8 cellular contexts compared by ENCODE assay signal in the genomic region with DNA sequence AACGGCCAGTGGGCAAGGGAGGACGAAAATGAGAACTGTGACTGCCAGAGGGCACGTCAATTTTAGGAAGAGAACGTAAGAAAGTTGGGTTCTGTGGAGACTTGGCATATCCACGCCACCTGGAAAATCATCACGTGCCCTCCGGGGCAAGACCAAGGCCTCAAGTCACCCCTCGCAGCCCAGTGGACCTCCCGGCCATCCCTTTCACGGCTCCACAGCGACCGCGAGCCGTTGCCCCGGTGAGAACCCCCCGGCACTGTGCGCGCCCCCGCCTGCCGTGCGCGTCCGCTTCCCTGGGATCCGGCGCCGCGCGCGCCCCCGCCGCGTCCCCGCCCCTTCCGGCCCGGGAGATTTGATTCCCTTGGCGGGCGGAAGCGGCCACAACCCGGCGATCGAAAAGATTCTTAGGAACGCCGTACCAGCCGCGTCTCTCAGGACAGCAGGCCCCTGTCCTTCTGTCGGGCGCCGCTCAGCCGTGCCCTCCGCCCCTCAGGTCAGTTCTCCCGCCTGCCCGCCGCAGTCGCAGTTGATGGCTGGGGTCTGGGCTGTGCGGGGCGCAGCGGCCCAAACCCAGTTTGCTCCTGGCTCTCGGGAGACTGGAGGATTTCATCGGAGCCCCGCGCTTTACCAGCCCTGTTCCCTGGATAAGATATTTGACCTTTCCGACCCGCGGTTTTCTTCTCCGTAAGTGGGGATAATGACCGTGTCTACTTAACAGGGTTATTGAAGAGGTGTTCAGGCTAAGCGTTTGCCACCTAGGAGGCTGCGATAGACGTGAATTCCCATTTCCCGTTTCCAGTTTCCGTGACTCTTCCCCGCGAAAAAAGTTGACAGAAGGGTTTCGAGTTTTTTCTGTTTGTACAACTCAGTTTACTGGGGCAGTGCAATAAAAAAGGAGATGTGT. TPM values are rescaled to one million over a fixed set of nuclear protein-coding genes. Genes with fewer than 3 reads are reported as not detected.
DNase-seq lines count a peak whose midpoint lies in the region; ATAC-seq, FAIRE-seq and TF ChIP-seq lines count a peak whose summit lies in the region.

Gene MELK (plus strand): TSS at position 381 of the 904 bp plus-strand sequence. CDS start 8,787 bp downstream, outside the sequence.

- H3K36me3 ChIP-seq in keratinocyte (ENCODE audit: control insufficient read depth in 2 of 2, extremely low read depth in 1 of 2, insufficient read depth in 2 of 2, low read length in 2 of 2), result no peaks in the 10 kb centered on the region

- H3K9ac ChIP-seq in keratinocyte (ENCODE audit: control insufficient read depth, extremely low read depth, insufficient read depth, low read length), result peak within 1 kb of the TSS; percentile 90

- H3K27ac ChIP-seq in keratinocyte (ENCODE audit: control insufficient read depth, insufficient read depth, low read length), result peak within 1 kb of the TSS; percentile 87

- ATAC-seq in HG03066 (IDR thresholded peaks at IDR 0.05; ENCODE audit: low read depth, unreplicated experiment), result peak; percentile 61
- peak; percentile 71 to 73 for ATAC-seq in activated CD4-positive, CD25-positive, alpha-beta regulatory T cell treated with anti-CD3 and anti-CD28 coated beads, Interleukin-2, amount 50 U/mL, for 24 hours

- DNase-seq in SIG-M5 treated with dmso at 0.1 percent for 504 hours (lab: John Stamatoyannopoulos, UW; ENCODE audit: unreplicated experiment), result peak; percentile 72
- DNase-seq in SIG-M5 (lab: John Stamatoyannopoulos, UW), result no peak
- DNase-seq in NCI-H226, result peak; percentile 54
- peak; percentile 73 for DNase-seq in central memory CD4-positive, alpha-beta T cell
- DNase-seq in keratinocyte (ENCODE audit: low read depth, low spot score), result no peak
- peak; percentile 84 for DNase-seq in stimulated activated CD4-positive, alpha-beta T cell treated with anti-CD3 and anti-CD28 coated beads, Interleukin-12 subunit alpha, Interleukin-12 subunit beta, amount 100 ng/mL, for 4 hours

- H3K27me3 ChIP-seq in keratinocyte (ENCODE audit: control insufficient read depth, extremely low read depth, insufficient read depth, low read length), result no peaks in the 10 kb centered on the region

- H3K4me3 ChIP-seq in keratinocyte (ENCODE audit: control insufficient read depth in 2 of 3, extremely low read depth in 1 of 3, insufficient read depth in 2 of 3, low read depth in 1 of 3, low read length in 3 of 3), result peak within 1 kb of the TSS; percentile 77 to 99 (median 88)

- dilution Hi-C loops in keratinocyte (cut with MboI; ENCODE audit: extremely low pct_ligation_motif_present, low sequenced_read_pairs), result no loop called here

- no peak for TF ChIP-seq CTCF in keratinocyte (optimal IDR thresholded peaks at IDR 0.05 in 1 of 3, IDR thresholded peaks at IDR 0.05 in 1 of 3, conservative IDR thresholded peaks at IDR 0.05 in 1 of 3; ENCODE audit: extremely low read depth in 1 of 3, insufficient read depth in 2 of 3, low read length in 3 of 3)

- H3K9me3 ChIP-seq in keratinocyte (ENCODE audit: control insufficient read depth, low read depth, low read length), result no peaks in the 10 kb centered on the region

- H3K9me1 ChIP-seq in keratinocyte (ENCODE audit: control insufficient read depth, extremely low read depth, insufficient read depth, low read length), result no peaks in the 10 kb centered on the region

- H3K4me2 ChIP-seq in keratinocyte (ENCODE audit: control insufficient read depth, extremely low read depth, insufficient read depth, low read depth, low read length), result peak within 1 kb of the TSS; percentile 89

- no peaks in the 10 kb centered on the region for H4K20me1 ChIP-seq in keratinocyte (ENCODE audit: control insufficient read depth, extremely low read depth, insufficient read depth, low read length)

- H2AFZ ChIP-seq in keratinocyte (ENCODE audit: control insufficient read depth, low read length), result peak within 1 kb of the TSS; percentile 88

- H3K4me1 ChIP-seq in keratinocyte (ENCODE audit: control insufficient read depth, extremely low read depth, insufficient read depth, low read length), result peaks cover 16% of the 10 kb centered on the region

- H3K79me2 ChIP-seq in keratinocyte (ENCODE audit: control insufficient read depth, insufficient read depth, low read length), result peaks cover 50% of the 10 kb centered on the region

- no peak for FAIRE-seq in keratinocyte (lab: Jason Lieb, UNC)

RNA-seq across cellular contexts. Expression of gene MELK, which starts in this region (rescaled TPM):
- polyA plus RNA-seq in keratinocyte, result 14.0 to 45.3 TPM (median 29.2 TPM) in 3 replicates
- polyA plus RNA-seq in keratinocyte (2011; ENCODE audit: low read depth), result 2.9 TPM
- polyA plus RNA-seq in keratinocyte (2011; cell fraction: cytosol; rRNA removed), result 16.5 and 26.0 TPM in 2 replicates
- 16.9 and 22.9 TPM in 2 replicates for polyA plus RNA-seq in keratinocyte (2011; cell fraction: nucleus; rRNA removed)
- polyA plus RNA-seq in keratinocyte (2012; ENCODE audit: low replicate concordance), result 5.8 and 21.9 TPM in 2 replicates
- polyA minus RNA-seq in keratinocyte, result 5.2 to 25.8 TPM (median 6.0 TPM) in 3 replicates
- 11.1 TPM for polyA minus RNA-seq in keratinocyte (2011; cell fraction: cytosol; rRNA and poly(A)+ RNA removed)
- polyA minus RNA-seq in keratinocyte (2011; cell fraction: nucleus; rRNA and poly(A)+ RNA removed), result 6.8 and 13.6 TPM in 2 replicates

Comparison
In these comparisons a context has a peak if more than half of its experiments do, and no peak if none do; other contexts are left out.
1. DNase-seq: peak in SIG-M5 treated with dmso at 0.1 percent for 504 hours (single experiment), NCI-H226 (single experiment), central memory CD4-positive, alpha-beta T cell (single experiment) and stimulated activated CD4-positive, alpha-beta T cell treated with anti-CD3 and anti-CD28 coated beads, Interleukin-12 subunit alpha, Interleukin-12 subunit beta, amount 100 ng/mL, for 4 hours (single experiment); none in SIG-M5 (single experiment) and keratinocyte (single experiment).